1 cellular context compared by ENCODE assay signal in genomic region chr12:12786716-12787601, GRCh38.
TF ChIP-seq lines count a peak whose summit lies in the region.

No MANE protein-coding gene starts in this region.

TF ChIP-seq in HepG2, 621 proteins besides CTCF, POLR2A, EP300 and RAD21 (continued from another document and continues in another):
- TF ChIP-seq, protein P1, sequence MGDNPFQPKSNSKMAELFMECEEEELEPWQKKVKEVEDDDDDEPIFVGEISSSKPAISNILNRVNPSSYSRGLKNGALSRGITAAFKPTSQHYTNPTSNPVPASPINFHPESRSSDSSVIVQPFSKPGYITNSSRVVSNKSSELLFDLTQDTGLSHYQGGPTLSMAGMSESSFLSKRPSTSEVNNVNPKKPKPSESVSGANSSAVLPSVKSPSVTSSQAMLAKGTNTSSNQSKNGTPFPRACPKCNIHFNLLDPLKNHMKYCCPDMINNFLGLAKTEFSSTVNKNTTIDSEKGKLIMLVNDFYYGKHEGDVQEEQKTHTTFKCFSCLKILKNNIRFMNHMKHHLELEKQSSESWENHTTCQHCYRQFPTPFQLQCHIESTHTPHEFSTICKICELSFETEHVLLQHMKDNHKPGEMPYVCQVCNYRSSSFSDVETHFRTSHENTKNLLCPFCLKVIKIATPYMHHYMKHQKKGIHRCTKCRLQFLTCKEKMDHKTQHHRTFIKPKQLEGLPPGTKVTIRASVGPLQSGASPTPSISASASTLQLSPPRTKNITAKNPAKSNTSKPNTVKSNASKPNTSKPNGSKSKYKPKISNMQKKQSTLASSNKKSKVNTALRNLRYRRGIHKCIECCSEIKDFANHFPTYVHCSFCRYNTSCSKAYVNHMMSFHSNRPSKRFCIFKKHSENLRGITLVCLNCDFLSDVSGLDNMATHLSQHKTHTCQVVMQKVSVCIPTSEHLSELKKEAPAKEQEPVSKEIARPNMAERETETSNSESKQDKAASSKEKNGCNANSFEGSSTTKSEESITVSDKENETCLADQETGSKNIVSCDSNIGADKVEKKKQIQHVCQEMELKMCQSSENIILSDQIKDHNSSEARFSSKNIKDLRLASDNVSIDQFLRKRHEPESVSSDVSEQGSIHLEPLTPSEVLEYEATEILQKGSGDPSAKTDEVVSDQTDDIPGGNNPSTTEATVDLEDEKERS (CRISPR knock-in tag; IDR thresholded peaks at IDR 0.05) = no peak
- peak; percentile 85; the same call in 1 of the 2 replicates for TF ChIP-seq SALL1 (CRISPR knock-in tag; IDR thresholded peaks at IDR 0.05)
- TF ChIP-seq NR3C1 (CRISPR knock-in tag; IDR thresholded peaks at IDR 0.05) = no peak
- no peak for TF ChIP-seq TRIM24 (CRISPR knock-in tag; IDR thresholded peaks at IDR 0.05)
- TF ChIP-seq ZNF550 (CRISPR knock-in tag; IDR thresholded peaks at IDR 0.05; ENCODE audit: borderline replicate concordance) = no peak
- TF ChIP-seq, protein P2, sequence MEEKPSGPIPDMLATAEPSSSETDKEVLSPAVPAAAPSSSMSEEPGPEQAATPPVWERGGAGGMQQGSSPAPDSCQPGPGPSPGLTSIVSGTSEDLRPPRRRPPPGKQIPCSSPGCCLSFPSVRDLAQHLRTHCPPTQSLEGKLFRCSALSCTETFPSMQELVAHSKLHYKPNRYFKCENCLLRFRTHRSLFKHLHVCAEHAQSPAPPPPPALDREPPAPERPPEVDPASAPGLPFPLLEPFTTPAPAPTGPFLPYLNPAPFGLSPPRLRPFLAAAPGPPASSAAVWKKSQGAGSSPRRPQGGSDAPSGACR (CRISPR knock-in tag; IDR thresholded peaks at IDR 0.05) = no peak
- no peak for TF ChIP-seq ZBTB42 (CRISPR knock-in tag; IDR thresholded peaks at IDR 0.05)
- TF ChIP-seq ZSCAN20 (CRISPR knock-in tag; IDR thresholded peaks at IDR 0.05; ENCODE audit: borderline replicate concordance) = peak; percentile 33; the same call in 1 of the 2 replicates
- TF ChIP-seq KMT2A (CRISPR knock-in tag; IDR thresholded peaks at IDR 0.05) = peak; percentile 43; the same call in 1 of the 2 replicates
- TF ChIP-seq ZNF18 (CRISPR knock-in tag; IDR thresholded peaks at IDR 0.05; ENCODE audit: insufficient replicate concordance) = no peak
- TF ChIP-seq ETV5 (CRISPR knock-in tag; IDR thresholded peaks at IDR 0.05; ENCODE audit: borderline replicate concordance) = peak; percentile 42; the same call in 1 of the 2 replicates
- TF ChIP-seq WIZ (CRISPR knock-in tag; IDR thresholded peaks at IDR 0.05) = no peak
- 0 out of 2 replicates have a peak, but pooled peaks have one; percentile 25 for TF ChIP-seq MED1 (CRISPR knock-in tag; IDR thresholded peaks at IDR 0.05)
- TF ChIP-seq, protein P3, sequence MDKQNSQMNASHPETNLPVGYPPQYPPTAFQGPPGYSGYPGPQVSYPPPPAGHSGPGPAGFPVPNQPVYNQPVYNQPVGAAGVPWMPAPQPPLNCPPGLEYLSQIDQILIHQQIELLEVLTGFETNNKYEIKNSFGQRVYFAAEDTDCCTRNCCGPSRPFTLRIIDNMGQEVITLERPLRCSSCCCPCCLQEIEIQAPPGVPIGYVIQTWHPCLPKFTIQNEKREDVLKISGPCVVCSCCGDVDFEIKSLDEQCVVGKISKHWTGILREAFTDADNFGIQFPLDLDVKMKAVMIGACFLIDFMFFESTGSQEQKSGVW (CRISPR knock-in tag; IDR thresholded peaks at IDR 0.05; ENCODE audit: borderline replicate concordance) = no peak
- TF ChIP-seq, protein P4, sequence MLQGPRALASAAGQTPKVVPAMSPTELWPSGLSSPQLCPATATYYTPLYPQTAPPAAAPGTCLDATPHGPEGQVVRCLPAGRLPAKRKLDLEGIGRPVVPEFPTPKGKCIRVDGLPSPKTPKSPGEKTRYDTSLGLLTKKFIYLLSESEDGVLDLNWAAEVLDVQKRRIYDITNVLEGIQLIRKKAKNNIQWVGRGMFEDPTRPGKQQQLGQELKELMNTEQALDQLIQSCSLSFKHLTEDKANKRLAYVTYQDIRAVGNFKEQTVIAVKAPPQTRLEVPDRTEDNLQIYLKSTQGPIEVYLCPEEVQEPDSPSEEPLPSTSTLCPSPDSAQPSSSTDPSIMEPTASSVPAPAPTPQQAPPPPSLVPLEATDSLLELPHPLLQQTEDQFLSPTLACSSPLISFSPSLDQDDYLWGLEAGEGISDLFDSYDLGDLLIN (CRISPR knock-in tag; IDR thresholded peaks at IDR 0.05; ENCODE audit: borderline replicate concordance) = no peak; the same call in 1 of the 2 replicates
- TF ChIP-seq ZNF510 (CRISPR knock-in tag; IDR thresholded peaks at IDR 0.05; ENCODE audit: low read depth) = 0 out of 2 replicates have a peak, but pooled peaks have one; percentile 38
- TF ChIP-seq ATF7 (IDR thresholded peaks at IDR 0.05) = no peak
- TF ChIP-seq ATF7 (CRISPR knock-in tag; IDR thresholded peaks at IDR 0.05) = no peak
- no peak for TF ChIP-seq HDAC1 (CRISPR knock-in tag; IDR thresholded peaks at IDR 0.05)
- TF ChIP-seq, protein P5, sequence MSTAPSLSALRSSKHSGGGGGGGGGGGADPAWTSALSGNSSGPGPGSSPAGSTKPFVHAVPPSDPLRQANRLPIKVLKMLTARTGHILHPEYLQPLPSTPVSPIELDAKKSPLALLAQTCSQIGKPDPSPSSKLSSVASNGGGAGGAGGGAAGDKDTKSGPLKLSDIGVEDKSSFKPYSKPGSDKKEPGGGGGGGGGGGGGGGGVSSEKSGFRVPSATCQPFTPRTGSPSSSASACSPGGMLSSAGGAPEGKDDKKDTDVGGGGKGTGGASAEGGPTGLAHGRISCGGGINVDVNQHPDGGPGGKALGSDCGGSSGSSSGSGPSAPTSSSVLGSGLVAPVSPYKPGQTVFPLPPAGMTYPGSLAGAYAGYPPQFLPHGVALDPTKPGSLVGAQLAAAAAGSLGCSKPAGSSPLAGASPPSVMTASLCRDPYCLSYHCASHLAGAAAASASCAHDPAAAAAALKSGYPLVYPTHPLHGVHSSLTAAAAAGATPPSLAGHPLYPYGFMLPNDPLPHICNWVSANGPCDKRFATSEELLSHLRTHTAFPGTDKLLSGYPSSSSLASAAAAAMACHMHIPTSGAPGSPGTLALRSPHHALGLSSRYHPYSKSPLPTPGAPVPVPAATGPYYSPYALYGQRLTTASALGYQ (CRISPR knock-in tag; IDR thresholded peaks at IDR 0.05) = no peak
- TF ChIP-seq, protein P6, sequence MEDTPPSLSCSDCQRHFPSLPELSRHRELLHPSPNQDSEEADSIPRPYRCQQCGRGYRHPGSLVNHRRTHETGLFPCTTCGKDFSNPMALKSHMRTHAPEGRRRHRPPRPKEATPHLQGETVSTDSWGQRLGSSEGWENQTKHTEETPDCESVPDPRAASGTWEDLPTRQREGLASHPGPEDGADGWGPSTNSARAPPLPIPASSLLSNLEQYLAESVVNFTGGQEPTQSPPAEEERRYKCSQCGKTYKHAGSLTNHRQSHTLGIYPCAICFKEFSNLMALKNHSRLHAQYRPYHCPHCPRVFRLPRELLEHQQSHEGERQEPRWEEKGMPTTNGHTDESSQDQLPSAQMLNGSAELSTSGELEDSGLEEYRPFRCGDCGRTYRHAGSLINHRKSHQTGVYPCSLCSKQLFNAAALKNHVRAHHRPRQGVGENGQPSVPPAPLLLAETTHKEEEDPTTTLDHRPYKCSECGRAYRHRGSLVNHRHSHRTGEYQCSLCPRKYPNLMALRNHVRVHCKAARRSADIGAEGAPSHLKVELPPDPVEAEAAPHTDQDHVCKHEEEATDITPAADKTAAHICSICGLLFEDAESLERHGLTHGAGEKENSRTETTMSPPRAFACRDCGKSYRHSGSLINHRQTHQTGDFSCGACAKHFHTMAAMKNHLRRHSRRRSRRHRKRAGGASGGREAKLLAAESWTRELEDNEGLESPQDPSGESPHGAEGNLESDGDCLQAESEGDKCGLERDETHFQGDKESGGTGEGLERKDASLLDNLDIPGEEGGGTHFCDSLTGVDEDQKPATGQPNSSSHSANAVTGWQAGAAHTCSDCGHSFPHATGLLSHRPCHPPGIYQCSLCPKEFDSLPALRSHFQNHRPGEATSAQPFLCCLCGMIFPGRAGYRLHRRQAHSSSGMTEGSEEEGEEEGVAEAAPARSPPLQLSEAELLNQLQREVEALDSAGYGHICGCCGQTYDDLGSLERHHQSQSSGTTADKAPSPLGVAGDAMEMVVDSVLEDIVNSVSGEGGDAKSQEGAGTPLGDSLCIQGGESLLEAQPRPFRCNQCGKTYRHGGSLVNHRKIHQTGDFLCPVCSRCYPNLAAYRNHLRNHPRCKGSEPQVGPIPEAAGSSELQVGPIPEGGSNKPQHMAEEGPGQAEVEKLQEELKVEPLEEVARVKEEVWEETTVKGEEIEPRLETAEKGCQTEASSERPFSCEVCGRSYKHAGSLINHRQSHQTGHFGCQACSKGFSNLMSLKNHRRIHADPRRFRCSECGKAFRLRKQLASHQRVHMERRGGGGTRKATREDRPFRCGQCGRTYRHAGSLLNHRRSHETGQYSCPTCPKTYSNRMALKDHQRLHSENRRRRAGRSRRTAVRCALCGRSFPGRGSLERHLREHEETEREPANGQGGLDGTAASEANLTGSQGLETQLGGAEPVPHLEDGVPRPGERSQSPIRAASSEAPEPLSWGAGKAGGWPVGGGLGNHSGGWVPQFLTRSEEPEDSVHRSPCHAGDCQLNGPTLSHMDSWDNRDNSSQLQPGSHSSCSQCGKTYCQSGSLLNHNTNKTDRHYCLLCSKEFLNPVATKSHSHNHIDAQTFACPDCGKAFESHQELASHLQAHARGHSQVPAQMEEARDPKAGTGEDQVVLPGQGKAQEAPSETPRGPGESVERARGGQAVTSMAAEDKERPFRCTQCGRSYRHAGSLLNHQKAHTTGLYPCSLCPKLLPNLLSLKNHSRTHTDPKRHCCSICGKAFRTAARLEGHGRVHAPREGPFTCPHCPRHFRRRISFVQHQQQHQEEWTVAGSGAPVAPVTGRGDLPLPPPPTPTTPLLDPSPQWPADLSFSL (CRISPR knock-in tag; IDR thresholded peaks at IDR 0.05) = no peak
- peak; percentile 56; the same call in 1 of the 2 replicates for TF ChIP-seq YEATS4 (CRISPR knock-in tag; IDR thresholded peaks at IDR 0.05; ENCODE audit: borderline replicate concordance)
- TF ChIP-seq HDAC6 (IDR thresholded peaks at IDR 0.05; ENCODE audit: low read depth, low read length) = no peak
- TF ChIP-seq ZNF207 (IDR thresholded peaks at IDR 0.05; ENCODE audit: borderline replicate concordance) = no peak
- TF ChIP-seq KLF15 (CRISPR knock-in tag; IDR thresholded peaks at IDR 0.05; ENCODE audit: borderline replicate concordance) = peak; percentile 82; the same call in 1 of the 2 replicates
- TF ChIP-seq ZNF580 (CRISPR knock-in tag; IDR thresholded peaks at IDR 0.05; ENCODE audit: borderline replicate concordance, low read depth) = peak; percentile 76; the same call in 1 of the 2 replicates
- no peak for TF ChIP-seq TOPORS (CRISPR knock-in tag; IDR thresholded peaks at IDR 0.05)
- TF ChIP-seq CEBPG (CRISPR knock-in tag; IDR thresholded peaks at IDR 0.05) = 0 out of 2 replicates have a peak, but pooled peaks have one; percentile 5
- no peak for TF ChIP-seq SRSF4 (IDR thresholded peaks at IDR 0.05; ENCODE audit: low read depth, low read length, poor library complexity, severe bottlenecking)
- 0 out of 2 replicates have a peak, but pooled peaks have one; percentile 85 for TF ChIP-seq TSC22D2 (CRISPR knock-in tag; IDR thresholded peaks at IDR 0.05; ENCODE audit: borderline replicate concordance)
- TF ChIP-seq NAIF1 (CRISPR knock-in tag; IDR thresholded peaks at IDR 0.05; ENCODE audit: borderline replicate concordance) = 0 out of 2 replicates have a peak, but pooled peaks have one; percentile 41
- no peak for TF ChIP-seq ZNF3 (CRISPR knock-in tag; IDR thresholded peaks at IDR 0.05)
- no peak; the same call in 1 of the 2 replicates for TF ChIP-seq KLF13 (CRISPR knock-in tag; IDR thresholded peaks at IDR 0.05)
- no peak for TF ChIP-seq STAG1 (CRISPR knock-in tag; IDR thresholded peaks at IDR 0.05)
- TF ChIP-seq CSRNP2 (CRISPR knock-in tag; conservative IDR thresholded peaks at IDR 0.05; ENCODE audit: low read depth) = 0 out of 2 replicates have a peak, but pooled peaks have one; percentile 39
- TF ChIP-seq TRIM22 (IDR thresholded peaks at IDR 0.05) = no peak
- no peak for TF ChIP-seq ZNF251 (CRISPR knock-in tag; IDR thresholded peaks at IDR 0.05)
- TF ChIP-seq HOXA9 (CRISPR knock-in tag; IDR thresholded peaks at IDR 0.05; ENCODE audit: borderline replicate concordance) = peak; percentile 43; the same call in 1 of the 2 replicates
